Comparison of ENCODE assay signal across 25 cellular contexts in genomic region chr7:38830826-38831225, GRCh38.
DNase-seq lines count a peak whose midpoint lies in the region; FAIRE-seq and TF ChIP-seq lines count a peak whose summit lies in the region.
"Had no signal": no experiment of that assay in that cellular context is flagged by ENCODE, and none has a peak within 500 bp of the region (broad histone marks: within the 10 kb centered on the region; RNA-seq: fewer than 3 reads in every experiment).

No MANE protein-coding gene starts in this region.

- H3K27ac ChIP-seq in HUES6 (ENCODE audit: low read depth, low read length) (peak overlapping the region; percentile 8), H1 (ENCODE audit: low read depth, low read length) (no peak overlapping the region), subcutaneous abdominal adipose tissue (ENCODE audit: low read depth, low read length) (peak overlapping the region; percentile 4)
- H3K27ac ChIP-seq: adrenal gland, brain microvascular endothelial cell, C4-2B, hepatocyte, neutrophil, suprapubic skin, upper lobe of right lung had no signal

- POLR2A ChIA-PET in H1 (lab: Charles Lee; ENCODE audit: partially characterized antibody), result no interaction called here

- H3K27ac Mint-ChIP-seq in mesothelial cell of epicardium, result no peak overlapping the region
- H3K27ac Mint-ChIP-seq: activated naive CD4-positive, alpha-beta T cell treated with anti-CD3 and anti-CD28 coated beads for 36 hours had no signal

- no peaks in the 10 kb centered on the region for H4K20me1 ChIP-seq in H1 (replicated peaks in 1 of 2; ENCODE audit: control insufficient read depth in 1 of 2, insufficient read depth in 2 of 2, low read length in 2 of 2)

- H4K8ac ChIP-seq in H1 (ENCODE audit: extremely low read depth, insufficient read depth, low read length), result no peak overlapping the region

- H3K79me2 ChIP-seq in H1 (ENCODE audit: control insufficient read depth in 1 of 2, insufficient read depth in 2 of 2, low read length in 2 of 2), result no peaks in the 10 kb centered on the region; a peak in 1 of 4 replicates

- H3K14ac ChIP-seq in H1 (ENCODE audit: insufficient read length), result no peak overlapping the region

- TF ChIP-seq RAD21 in H1 (IDR thresholded peaks at IDR 0.05 in 1 of 2, conservative IDR thresholded peaks at IDR 0.05 in 1 of 2; ENCODE audit: low read depth in 2 of 2, low read length in 2 of 2), result no peak

- H3K27me3 ChIP-seq in HUES6 (ENCODE audit: control insufficient read depth, insufficient read depth, low read length) (no peaks in the 10 kb centered on the region), H1 (replicated peaks in 1 of 4; ENCODE audit: control insufficient read depth in 3 of 4, extremely low read depth in 1 of 4, insufficient read depth in 3 of 4, low read length in 3 of 4) (no peaks in the 10 kb centered on the region), subcutaneous abdominal adipose tissue (ENCODE audit: control insufficient read depth in 5 of 5, insufficient read depth in 4 of 5, low read length in 5 of 5) (no peaks in the 10 kb centered on the region)
- H3K27me3 ChIP-seq: adrenal gland, brain microvascular endothelial cell, gastrocnemius medialis, hepatocyte, neutrophil, suprapubic skin, upper lobe of right lung had no signal

- H2AK5ac ChIP-seq in H1 (ENCODE audit: low read depth, low read length), result peak overlapping the region; percentile 85; the same call in 1 of the 2 replicates

- no peak for DNase-seq in H1 (ENCODE audit: low read depth in 1 of 2, low spot score in 2 of 2)
- DNase-seq in mucosa of gallbladder (ENCODE audit: low spot score), result peak; percentile 27
- DNase-seq in amniotic stem cell (lab: John Stamatoyannopoulos, UW), result no peak
- DNase-seq in NK-92 (lab: John Stamatoyannopoulos, UW; ENCODE audit: unreplicated experiment), result no peak
- no peak for DNase-seq in mesothelial cell of epicardium (ENCODE audit: low spot score in 2 of 2, unreplicated experiment in 2 of 2)
- DNase-seq: activated CD4-positive, alpha-beta T cell treated with anti-CD3 and anti-CD28 coated beads, Interleukin-2, amount 50 U/mL, for 4 hours; activated naive CD4-positive, alpha-beta T cell treated with anti-CD3 and anti-CD28 coated beads for 36 hours; adrenal gland; brain microvascular endothelial cell; Caco-2; cerebellar nuclear complex; DMS79; gastrocnemius medialis; GDM1; NCI-H1092; NCI-H1694 treated with DMSO at 0.1 percent for 48 hours; stimulated activated CD4-positive, alpha-beta T cell treated with anti-CD3 and anti-CD28 coated beads, Interleukin-4, amount 100 ng/mL, for 24 hours; upper lobe of right lung had no signal

- no peak overlapping the region for H3K56ac ChIP-seq in H1 (replicated peaks; ENCODE audit: insufficient read length, low read depth, low read length)

- TF ChIP-seq EP300 in H1 (IDR thresholded peaks at IDR 0.05; ENCODE audit: borderline replicate concordance in 1 of 2, low read depth in 2 of 2, low read length in 2 of 2), result no peak

- no peaks in the 10 kb centered on the region for H3K9me3 Mint-ChIP-seq in mesothelial cell of epicardium
- H3K9me3 Mint-ChIP-seq: activated naive CD4-positive, alpha-beta T cell treated with anti-CD3 and anti-CD28 coated beads for 36 hours; memory B cell had no signal

- H2BK20ac ChIP-seq in H1 (ENCODE audit: low read length), result no peak overlapping the region

- no peak overlapping the region for H4K5ac ChIP-seq in H1 (ENCODE audit: insufficient read length, low read depth, low read length)

- no peak overlapping the region for H2AFZ ChIP-seq in H1 (ENCODE audit: low read length)
- H2AFZ ChIP-seq: hepatocyte had no signal

- H4K91ac ChIP-seq in H1 (replicated peaks; ENCODE audit: insufficient read length, low read length), result no peak overlapping the region

- no peak overlapping the region for H3K4me3 Mint-ChIP-seq in mesothelial cell of epicardium
- H3K4me3 Mint-ChIP-seq: activated naive CD4-positive, alpha-beta T cell treated with anti-CD3 and anti-CD28 coated beads for 36 hours; memory B cell had no signal

- CTCF ChIA-PET in H1 (lab: Charles Lee; ENCODE audit: partially characterized antibody), result interaction anchor here (0.8 to 2.0 kb wide), 3 partner anchors 12 to 102 kb away, joined by 3 to 6 read pairs (median 3); no protein-coding TSS in a partner anchor

- no peak for TF ChIP-seq CTCF in H1 (IDR thresholded peaks at IDR 0.05; ENCODE audit: control extremely low read depth in 1 of 3, insufficient read depth in 1 of 3, low read depth in 1 of 3, low read length in 3 of 3)
- TF ChIP-seq CTCF in mesothelial cell of epicardium (IDR thresholded peaks at IDR 0.05; ENCODE audit: unreplicated experiment), result no peak

- H3K9ac ChIP-seq in HUES6 (ENCODE audit: low read length) (no peak overlapping the region), H1 (replicated peaks in 1 of 4; ENCODE audit: extremely low read depth in 1 of 4, low read depth in 3 of 4, low read length in 3 of 4) (no peak overlapping the region), subcutaneous abdominal adipose tissue (ENCODE audit: low read length in 5 of 5) (no peak overlapping the region)

- H2BK12ac ChIP-seq in H1 (ENCODE audit: low read depth, low read length), result no peak overlapping the region

- no peaks in the 10 kb centered on the region for H3K27me3 Mint-ChIP-seq in mesothelial cell of epicardium (ENCODE audit: low read depth)
- H3K27me3 Mint-ChIP-seq: memory B cell had no signal

- H3K4me1 Mint-ChIP-seq in mesothelial cell of epicardium, result peaks cover 3% of the 10 kb centered on the region

- no peak overlapping the region for H2BK5ac ChIP-seq in H1 (ENCODE audit: low read depth, low read length)

- H2BK15ac ChIP-seq in H1 (ENCODE audit: low read length), result no peak overlapping the region

- H3K18ac ChIP-seq in H1 (ENCODE audit: extremely low read depth, low read length), result no peak overlapping the region

- 90% methylated on average over 2 of the region's 2 CpGs; no CpG with 5 or more reads in 1 of the 2 experiments for WGBS in H1 (ENCODE audit: extremely low coverage in 1 of 2, insufficient coverage in 1 of 2, insufficient read length in 1 of 2, insufficient replicate concordance in 2 of 2, low coverage in 1 of 2, low lambda C conversion rate in 2 of 2, missing lambda C conversion rate in 1 of 2), 2 experiments

- no peaks in the 10 kb centered on the region for H3K79me1 ChIP-seq in H1 (ENCODE audit: low read depth, low read length)

- no peaks in the 10 kb centered on the region for H3K23me2 ChIP-seq in H1 (ENCODE audit: low read depth, low read length)

- no peaks in the 10 kb centered on the region for H3K9me3 ChIP-seq in HUES6 (ENCODE audit: control insufficient read depth, insufficient read depth, low read depth, low read length)
- H3K9me3 ChIP-seq in H1 (ENCODE audit: insufficient read depth in 2 of 2, low read depth in 1 of 2, low read length in 1 of 2), result no peaks in the 10 kb centered on the region
- no peaks in the 10 kb centered on the region for H3K9me3 ChIP-seq in subcutaneous abdominal adipose tissue (ENCODE audit: control insufficient read depth in 5 of 5, low read length in 5 of 5)
- H3K9me3 ChIP-seq: adrenal gland, Caco-2, gastrocnemius medialis, neutrophil, suprapubic skin, upper lobe of right lung had no signal

- H3K4me2 ChIP-seq in H1 (ENCODE audit: insufficient read depth in 1 of 2, low read depth in 2 of 2, low read length in 2 of 2), result no peak overlapping the region
- H3K4me2 ChIP-seq: hepatocyte had no signal

- H3K4me3 ChIP-seq in HUES6 (ENCODE audit: low read depth, low read length), result no peak overlapping the region
- no peak overlapping the region for H3K4me3 ChIP-seq in H1 (ENCODE audit: extremely low read depth in 1 of 4, insufficient read depth in 2 of 4, low read depth in 3 of 4, low read length in 4 of 4)
- peak overlapping the region in 2 of 5 donors; percentile 29 to 37 for H3K4me3 ChIP-seq in subcutaneous abdominal adipose tissue (ENCODE audit: low read depth in 1 of 5, low read length in 5 of 5)
- H3K4me3 ChIP-seq: adrenal gland, hepatocyte, suprapubic skin, upper lobe of right lung had no signal

- TF ChIP-seq POLR2A in H1 (IDR thresholded peaks at IDR 0.05; ENCODE audit: control extremely low read depth in 1 of 2, low read depth in 2 of 2, low read length in 2 of 2), result no peak

- H3K36me3 Mint-ChIP-seq in mesothelial cell of epicardium, result no peaks in the 10 kb centered on the region

- no peak overlapping the region for H2BK120ac ChIP-seq in H1 (replicated peaks; ENCODE audit: low read depth, low read length)

- H3K23ac ChIP-seq in H1 (ENCODE audit: insufficient read length), result no peak overlapping the region

- FAIRE-seq in H1 (lab: Jason Lieb, UNC), result no peak

- H3K4ac ChIP-seq in H1 (replicated peaks; ENCODE audit: insufficient read length, low read depth, low read length), result no peak overlapping the region

- H3K4me1 ChIP-seq in HUES6 (ENCODE audit: control insufficient read depth, insufficient read depth, low read length) (peaks cover 3% of the 10 kb centered on the region; the same call in 1 of the 2 replicates), H1 (replicated peaks in 1 of 4; ENCODE audit: control insufficient read depth in 3 of 4, insufficient read depth in 4 of 4, low read length in 3 of 4) (peaks cover 0 to 2% (median under 1%) of the 10 kb centered on the region in 4 experiments; a peak in 2 of 7 replicates), subcutaneous abdominal adipose tissue (ENCODE audit: control insufficient read depth in 5 of 5, insufficient read depth in 5 of 5, low read length in 5 of 5) (peaks cover 3 to 19% (median 16%) of the 10 kb centered on the region in 5 donors)

- H3K36me3 ChIP-seq in HUES6 (ENCODE audit: control insufficient read depth, insufficient read depth, low read length), result no peaks in the 10 kb centered on the region
- no peaks in the 10 kb centered on the region; a peak in 1 of 8 replicates for H3K36me3 ChIP-seq in H1 (ENCODE audit: control insufficient read depth in 2 of 4, insufficient read depth in 4 of 4, low read length in 3 of 4)
- peaks cover 0 to 4% (median 0%) of the 10 kb centered on the region in 5 donors for H3K36me3 ChIP-seq in subcutaneous abdominal adipose tissue (ENCODE audit: control insufficient read depth in 5 of 5, insufficient read depth in 5 of 5, low read length in 5 of 5)
- H3K36me3 ChIP-seq: brain microvascular endothelial cell, gastrocnemius medialis, suprapubic skin had no signal

TF ChIP-seq in H1, 55 proteins besides CTCF, POLR2A, EP300 and RAD21:
- TF ChIP-seq NANOG (IDR thresholded peaks at IDR 0.05; ENCODE audit: insufficient read depth, low read depth, low read length, poor library complexity, severe bottlenecking) (no peak), GTF2F1 (IDR thresholded peaks at IDR 0.05; ENCODE audit: borderline replicate concordance, low read depth, low read length) (no peak), BRCA1 (IDR thresholded peaks at IDR 0.05; ENCODE audit: low read depth, low read length) (no peak), SIRT6 (IDR thresholded peaks at IDR 0.05; ENCODE audit: low read length) (no peak), CREB1 (IDR thresholded peaks at IDR 0.05) (no peak), RXRA (IDR thresholded peaks at IDR 0.05; ENCODE audit: insufficient read depth, low read depth, low read length) (no peak)
TF ChIP-seq in H1: peak in this region for 0.
